ENCODE assay signal across 16 cellular contexts in genomic region chr6:145241039-145241438, GRCh38.
DNase-seq lines count a peak whose midpoint lies in the region; ATAC-seq and TF ChIP-seq lines count a peak whose summit lies in the region.
"Had no signal": no experiment of that assay in that cellular context is flagged by ENCODE, and none has a peak within 500 bp of the region (broad histone marks: within the 10 kb centered on the region; RNA-seq: fewer than 3 reads in every experiment).

No MANE protein-coding gene starts in this region.

- intact Hi-C loops in PC-9 (cut with micrococcal nuclease; ENCODE audit: unreplicated experiment) = no loop called here
- intact Hi-C loops in aorta (cut with DNase I) = no loop called here

- H3K9me2 ChIP-seq in PC-9 (ENCODE audit: insufficient read depth) = no peaks in the 10 kb centered on the region

- H3K36me3 ChIP-seq in PC-9 (ENCODE audit: low read depth) (no peaks in the 10 kb centered on the region), smooth muscle cell (ENCODE audit: low read depth) (no peaks in the 10 kb centered on the region), aorta (ENCODE audit: control insufficient read depth in 1 of 2, insufficient read depth in 2 of 2, low read length in 1 of 2) (no peaks in the 10 kb centered on the region)
- H3K36me3 ChIP-seq: cardiac muscle cell, left lung had no signal

- no peaks in the 10 kb centered on the region for H4K20me1 ChIP-seq in PC-9 (ENCODE audit: insufficient read depth)
- no peaks in the 10 kb centered on the region for H4K20me1 ChIP-seq in smooth muscle cell (ENCODE audit: low read depth)

- TF ChIP-seq CTCF in PC-9 (conservative IDR thresholded peaks at IDR 0.05) = no peak
- no peak for TF ChIP-seq CTCF in fibroblast of mammary gland (conservative IDR thresholded peaks at IDR 0.05; ENCODE audit: control insufficient read depth, insufficient read depth, low read depth, low read length)
- TF ChIP-seq CTCF in smooth muscle cell (IDR thresholded peaks at IDR 0.05; ENCODE audit: borderline replicate concordance, insufficient read depth, poor library complexity, severe bottlenecking) = no peak

- H3K9ac ChIP-seq in smooth muscle cell (ENCODE audit: low read depth) = no peak overlapping the region

- H2AFZ ChIP-seq in PC-9 (peak overlapping the region; percentile 72; the same call in 1 of the 2 replicates), smooth muscle cell (ENCODE audit: low read depth) (peak overlapping the region; percentile 47)

- CTCF ChIA-PET in PC-9 (lab: Charles Lee) = no interaction called here

- no peak for ATAC-seq in SK-N-SH treated with all-trans-retinoic acid at 6 μM for 48 hours
- no peak for ATAC-seq in GM21576 (IDR thresholded peaks at IDR 0.05; ENCODE audit: unreplicated experiment)
- no peak for ATAC-seq in aorta (ENCODE audit: low FRiP score)
- ATAC-seq: HCT116, left lung, right cardiac atrium had no signal

- H3K4me1 ChIP-seq in PC-9 (replicated peaks; ENCODE audit: insufficient read depth) (peaks cover 13% of the 10 kb centered on the region; the same call in 1 of the 2 replicates), smooth muscle cell (ENCODE audit: low read depth) (peaks cover 13% of the 10 kb centered on the region), aorta (ENCODE audit: control insufficient read depth in 1 of 2, insufficient read depth in 2 of 2, low read length in 2 of 2) (no peaks in the 10 kb centered on the region)
- H3K4me1 ChIP-seq: left lung had no signal

- POLR2A ChIA-PET in PC-9 (lab: Charles Lee; ENCODE audit: unreplicated experiment) = interaction anchor here (0.6 to 0.7 kb wide), 2 partner anchors 64 to 1281 kb away, joined by 3 to 4 read pairs; no protein-coding TSS in a partner anchor

- H3K27ac ChIP-seq in PC-9 = peak overlapping the region; percentile 17; the same call in 1 of the 2 replicates
- H3K27ac ChIP-seq in smooth muscle cell (ENCODE audit: low read depth) = peak overlapping the region; percentile 8
- no peak overlapping the region for H3K27ac ChIP-seq in aorta (ENCODE audit: low read depth in 1 of 2, low read length in 2 of 2)
- H3K27ac ChIP-seq: cardiac muscle cell, left lung had no signal

- 21% methylated on average over 3 of the region's 3 CpGs for WGBS in smooth muscle cell (ENCODE audit: low lambda C conversion rate)
- 50 to 57% methylated on average over 3 of the region's 3 CpGs for WGBS in aorta, 2 donors

- H3K9me3 ChIP-seq in PC-9 (ENCODE audit: insufficient read depth, low read depth) (0 out of 2 replicates have a peak, but pooled peaks cover 3% of the 10 kb centered on the region), smooth muscle cell (replicated peaks; ENCODE audit: low read depth) (no peaks in the 10 kb centered on the region), aorta (ENCODE audit: control insufficient read depth, low read length) (no peaks in the 10 kb centered on the region)
- H3K9me3 ChIP-seq: left lung had no signal

- no TSS peak for BruUV-seq in PC-9 (replicated peaks; lab: Mats Ljungman, UMichigan)

- H3F3A ChIP-seq in PC-9 (ENCODE audit: insufficient read depth, low read depth) (peaks cover 7% of the 10 kb centered on the region; the same call in 1 of the 2 replicates), smooth muscle cell (ENCODE audit: low read depth) (peaks cover 4% of the 10 kb centered on the region)

- H3K4me3 ChIP-seq in PC-9 (no peak overlapping the region), fibroblast of mammary gland (ENCODE audit: control insufficient read depth, low read depth, low read length) (no peak overlapping the region), smooth muscle cell (no peak overlapping the region), aorta (ENCODE audit: low read length in 2 of 2) (no peak overlapping the region)
- H3K4me3 ChIP-seq: cardiac muscle cell, left lung had no signal

- H3K4me2 ChIP-seq in PC-9 = no peak overlapping the region
- peak overlapping the region; percentile 66 for H3K4me2 ChIP-seq in smooth muscle cell

- H3K79me2 ChIP-seq in PC-9 (ENCODE audit: low read depth) (no peaks in the 10 kb centered on the region), smooth muscle cell (ENCODE audit: low read depth) (no peaks in the 10 kb centered on the region)

- H3K27me3 ChIP-seq in PC-9 (ENCODE audit: insufficient read depth, low read depth) (no peaks in the 10 kb centered on the region), smooth muscle cell (ENCODE audit: low read depth) (no peaks in the 10 kb centered on the region), aorta (ENCODE audit: control insufficient read depth in 1 of 2, insufficient read depth in 2 of 2, low read length in 1 of 2) (no peaks in the 10 kb centered on the region)
- H3K27me3 ChIP-seq: cardiac muscle cell, left lung had no signal

- DNase-seq in GM04503 (ENCODE audit: low read depth) (peak; percentile 21), PC-9 (peak in 1 of 2 experiments; percentile 36), fibroblast of mammary gland (ENCODE audit: low read depth) (peak; percentile 89), smooth muscle cell (lab: John Stamatoyannopoulos, UW; ENCODE audit: unreplicated experiment) (no peak), aorta (no peak)
- DNase-seq: activated CD4-positive, alpha-beta memory T cell treated with anti-CD3 and anti-CD28 coated beads for 36 hours; COR-L47; hypothalamus; left lung; NCI-H2081; nephron progenitor cell; right cardiac atrium had no signal

TF ChIP-seq in SK-N-SH treated with all-trans-retinoic acid at 6 μM for 48 hours, 23 proteins besides CTCF, POLR2A, EP300 and RAD21 (continues in another document):
- TF ChIP-seq SNAI2 (CRISPR knock-in tag; IDR thresholded peaks at IDR 0.05) (no peak), GLIS3 (CRISPR knock-in tag; IDR thresholded peaks at IDR 0.05) (no peak), ZFP3 (CRISPR knock-in tag; IDR thresholded peaks at IDR 0.05) (no peak), ESRRG (CRISPR knock-in tag; IDR thresholded peaks at IDR 0.05) (no peak), OSR1 (CRISPR knock-in tag; IDR thresholded peaks at IDR 0.05) (no peak), ZNF565 (CRISPR knock-in tag; conservative IDR thresholded peaks at IDR 0.05; ENCODE audit: low read depth) (no peak), RARB (CRISPR knock-in tag; IDR thresholded peaks at IDR 0.05) (no peak), TCF4 (CRISPR knock-in tag; IDR thresholded peaks at IDR 0.05; ENCODE audit: borderline replicate concordance) (no peak), PPARA (CRISPR knock-in tag; IDR thresholded peaks at IDR 0.05; ENCODE audit: borderline replicate concordance) (no peak), ZC3H10 (CRISPR knock-in tag; IDR thresholded peaks at IDR 0.05) (no peak), ZNF70 (CRISPR knock-in tag; IDR thresholded peaks at IDR 0.05) (no peak), CSRNP3 (CRISPR knock-in tag; IDR thresholded peaks at IDR 0.05) (no peak)
- TF ChIP-seq, protein P1, sequence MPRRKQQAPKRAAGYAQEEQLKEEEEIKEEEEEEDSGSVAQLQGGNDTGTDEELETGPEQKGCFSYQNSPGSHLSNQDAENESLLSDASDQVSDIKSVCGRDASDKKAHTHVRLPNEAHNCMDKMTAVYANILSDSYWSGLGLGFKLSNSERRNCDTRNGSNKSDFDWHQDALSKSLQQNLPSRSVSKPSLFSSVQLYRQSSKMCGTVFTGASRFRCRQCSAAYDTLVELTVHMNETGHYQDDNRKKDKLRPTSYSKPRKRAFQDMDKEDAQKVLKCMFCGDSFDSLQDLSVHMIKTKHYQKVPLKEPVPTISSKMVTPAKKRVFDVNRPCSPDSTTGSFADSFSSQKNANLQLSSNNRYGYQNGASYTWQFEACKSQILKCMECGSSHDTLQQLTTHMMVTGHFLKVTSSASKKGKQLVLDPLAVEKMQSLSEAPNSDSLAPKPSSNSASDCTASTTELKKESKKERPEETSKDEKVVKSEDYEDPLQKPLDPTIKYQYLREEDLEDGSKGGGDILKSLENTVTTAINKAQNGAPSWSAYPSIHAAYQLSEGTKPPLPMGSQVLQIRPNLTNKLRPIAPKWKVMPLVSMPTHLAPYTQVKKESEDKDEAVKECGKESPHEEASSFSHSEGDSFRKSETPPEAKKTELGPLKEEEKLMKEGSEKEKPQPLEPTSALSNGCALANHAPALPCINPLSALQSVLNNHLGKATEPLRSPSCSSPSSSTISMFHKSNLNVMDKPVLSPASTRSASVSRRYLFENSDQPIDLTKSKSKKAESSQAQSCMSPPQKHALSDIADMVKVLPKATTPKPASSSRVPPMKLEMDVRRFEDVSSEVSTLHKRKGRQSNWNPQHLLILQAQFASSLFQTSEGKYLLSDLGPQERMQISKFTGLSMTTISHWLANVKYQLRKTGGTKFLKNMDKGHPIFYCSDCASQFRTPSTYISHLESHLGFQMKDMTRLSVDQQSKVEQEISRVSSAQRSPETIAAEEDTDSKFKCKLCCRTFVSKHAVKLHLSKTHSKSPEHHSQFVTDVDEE (CRISPR knock-in tag; IDR thresholded peaks at IDR 0.05) = no peak
- TF ChIP-seq, protein P2, sequence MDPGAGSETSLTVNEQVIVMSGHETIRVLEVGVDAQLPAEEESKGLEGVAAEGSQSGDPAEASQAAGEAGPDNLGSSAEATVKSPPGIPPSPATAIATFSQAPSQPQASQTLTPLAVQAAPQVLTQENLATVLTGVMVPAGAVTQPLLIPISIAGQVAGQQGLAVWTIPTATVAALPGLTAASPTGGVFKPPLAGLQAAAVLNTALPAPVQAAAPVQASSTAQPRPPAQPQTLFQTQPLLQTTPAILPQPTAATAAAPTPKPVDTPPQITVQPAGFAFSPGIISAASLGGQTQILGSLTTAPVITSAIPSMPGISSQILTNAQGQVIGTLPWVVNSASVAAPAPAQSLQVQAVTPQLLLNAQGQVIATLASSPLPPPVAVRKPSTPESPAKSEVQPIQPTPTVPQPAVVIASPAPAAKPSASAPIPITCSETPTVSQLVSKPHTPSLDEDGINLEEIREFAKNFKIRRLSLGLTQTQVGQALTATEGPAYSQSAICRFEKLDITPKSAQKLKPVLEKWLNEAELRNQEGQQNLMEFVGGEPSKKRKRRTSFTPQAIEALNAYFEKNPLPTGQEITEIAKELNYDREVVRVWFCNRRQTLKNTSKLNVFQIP (CRISPR knock-in tag; IDR thresholded peaks at IDR 0.05; ENCODE audit: borderline replicate concordance, low read depth) = no peak

Comparison
In these comparisons a context has a peak if more than half of its experiments do, and no peak if none do; other contexts are left out.
1. DNase-seq: peak in GM04503 (single experiment) and fibroblast of mammary gland (single experiment); none in smooth muscle cell (single experiment) and aorta (0 of 2).
2. H3K27ac ChIP-seq: peak in PC-9 (single experiment) and smooth muscle cell (single experiment); none in aorta (0 of 2).